Comparison of ENCODE assay signal across 1 cellular context in the genomic region with DNA sequence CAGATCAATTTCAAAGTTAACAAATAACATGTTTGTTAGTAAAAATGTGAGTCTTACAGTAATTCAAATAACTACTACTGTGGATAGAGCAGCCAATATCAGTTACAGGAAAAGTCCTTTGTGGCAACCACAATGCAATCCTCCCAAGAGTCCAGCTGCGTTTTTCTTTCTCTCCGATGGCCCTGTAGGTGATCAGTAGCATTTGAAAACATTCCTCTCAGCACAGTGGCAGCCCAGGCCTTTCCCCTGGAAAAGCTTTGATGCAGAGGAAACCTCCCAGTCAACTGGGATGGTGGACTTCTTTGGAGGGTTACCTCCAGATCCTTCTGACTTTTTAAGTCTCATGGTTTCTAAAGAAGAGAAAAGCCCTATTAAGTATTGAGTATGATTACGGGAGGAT.
TF ChIP-seq lines count a peak whose summit lies in the region.

No MANE protein-coding gene starts in this region.

TF ChIP-seq in K562, 482 proteins besides CTCF, POLR2A, EP300 and RAD21:
- TF ChIP-seq CC2D1A (IDR thresholded peaks at IDR 0.05) (no peak), ZNF445 (CRISPR knock-in tag; IDR thresholded peaks at IDR 0.05; ENCODE audit: low read depth) (no peak), PML (IDR thresholded peaks at IDR 0.05; ENCODE audit: low read length) (no peak), ZNF41 (CRISPR knock-in tag; conservative IDR thresholded peaks at IDR 0.05) (no peak), TEAD4 (IDR thresholded peaks at IDR 0.05; ENCODE audit: low read length) (no peak), TEAD4 (CRISPR knock-in tag; IDR thresholded peaks at IDR 0.05; ENCODE audit: borderline replicate concordance) (no peak), GABPB1 (CRISPR knock-in tag; IDR thresholded peaks at IDR 0.05) (no peak), MYBL2 (IDR thresholded peaks at IDR 0.05; ENCODE audit: low read depth) (no peak), MYBL2 (CRISPR knock-in tag; IDR thresholded peaks at IDR 0.05; ENCODE audit: borderline replicate concordance) (no peak), TCF7 (IDR thresholded peaks at IDR 0.05; ENCODE audit: borderline replicate concordance) (no peak), ZNF263 (CRISPR knock-in tag; IDR thresholded peaks at IDR 0.05; ENCODE audit: borderline replicate concordance) (no peak)
- TF ChIP-seq, protein P1, sequence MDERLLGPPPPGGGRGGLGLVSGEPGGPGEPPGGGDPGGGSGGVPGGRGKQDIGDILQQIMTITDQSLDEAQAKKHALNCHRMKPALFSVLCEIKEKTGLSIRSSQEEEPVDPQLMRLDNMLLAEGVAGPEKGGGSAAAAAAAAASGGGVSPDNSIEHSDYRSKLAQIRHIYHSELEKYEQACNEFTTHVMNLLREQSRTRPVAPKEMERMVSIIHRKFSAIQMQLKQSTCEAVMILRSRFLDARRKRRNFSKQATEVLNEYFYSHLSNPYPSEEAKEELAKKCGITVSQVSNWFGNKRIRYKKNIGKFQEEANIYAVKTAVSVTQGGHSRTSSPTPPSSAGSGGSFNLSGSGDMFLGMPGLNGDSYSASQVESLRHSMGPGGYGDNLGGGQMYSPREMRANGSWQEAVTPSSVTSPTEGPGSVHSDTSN (CRISPR knock-in tag; IDR thresholded peaks at IDR 0.05; ENCODE audit: low read depth) = no peak
- TF ChIP-seq, protein P1 (tag; conservative IDR thresholded peaks at IDR 0.05; ENCODE audit: low read depth) = no peak
- TF ChIP-seq, protein P2, sequence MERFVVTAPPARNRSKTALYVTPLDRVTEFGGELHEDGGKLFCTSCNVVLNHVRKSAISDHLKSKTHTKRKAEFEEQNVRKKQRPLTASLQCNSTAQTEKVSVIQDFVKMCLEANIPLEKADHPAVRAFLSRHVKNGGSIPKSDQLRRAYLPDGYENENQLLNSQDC (CRISPR knock-in tag; IDR thresholded peaks at IDR 0.05) = no peak
TF ChIP-seq in K562: peak in this region for 0.
